Comparison of ENCODE assay signal across 2 cellular contexts in genomic region chr9:38554966-38555365, GRCh38.
A peak's percentile ranks its signal among the peaks of the same experiment; 100 is the strongest.
DNase-seq lines count a peak whose midpoint lies in the region; ATAC-seq, FAIRE-seq and TF ChIP-seq lines count a peak whose summit lies in the region.
"Not testable (repeated sequence)": the region's sequence is repeated elsewhere in the genome, so short reads cannot be mapped to it uniquely, and the experiment has no call there.

No MANE protein-coding gene starts in this region.

- TF ChIP-seq RAD21 in HepG2 (CRISPR knock-in tag; IDR thresholded peaks at IDR 0.05) = not testable (repeated sequence)

- H3K9ac ChIP-seq in HepG2 (ENCODE audit: insufficient read depth, low read depth, low read length) = not testable (repeated sequence)

- H3K4me2 ChIP-seq in HepG2 (ENCODE audit: low read depth, low read length) = not testable (repeated sequence)

- intact Hi-C loops in HepG2 (cut with micrococcal nuclease; ENCODE audit: unreplicated experiment) = not testable (repeated sequence)

- CTCF ChIA-PET in HepG2 (lab: Yijun Ruan, JAX; ENCODE audit: low intra/inter-chr PET ratio, low total read pairs) = not testable (repeated sequence)

- POLR2A ChIA-PET in HepG2 (lab: Yijun Ruan, JAX) = not testable (repeated sequence)

- not testable (repeated sequence) for DNase-seq in left lobe of liver (ENCODE audit: low spot score); HepG2 (ENCODE audit: low spot score)

- ATAC-seq in left lobe of liver = peak; percentile 39
- not testable (repeated sequence) for ATAC-seq in HepG2

- not testable (repeated sequence) for H3K9me3 ChIP-seq in HepG2 (ENCODE audit: low read length)

- TF ChIP-seq EP300 in HepG2 (IDR thresholded peaks at IDR 0.05; ENCODE audit: low read depth in 2 of 2, low read length in 2 of 2); HepG2 (CRISPR knock-in tag; IDR thresholded peaks at IDR 0.05; ENCODE audit: borderline replicate concordance): not testable (repeated sequence)

- peak; percentile 32 for FAIRE-seq in HepG2 (lab: Jason Lieb, UNC)

- not testable (repeated sequence) for TF ChIP-seq POLR2A in HepG2 (IDR thresholded peaks at IDR 0.05; ENCODE audit: insufficient read depth in 1 of 2, low read depth in 2 of 2, low read length in 2 of 2)

- not testable (repeated sequence) for H3K27ac ChIP-seq in HepG2 (ENCODE audit: extremely low read length, insufficient read depth, low read length)

- not testable (repeated sequence) for H3K27me3 ChIP-seq in HepG2 (ENCODE audit: control insufficient read depth in 1 of 2, insufficient read depth in 2 of 2, low read length in 2 of 2)

- WGBS in HepG2 (ENCODE audit: low lambda C conversion rate) = 83% methylated on average over 2 of the region's 2 CpGs

- BruUV-seq in HepG2 (replicated peaks; lab: Mats Ljungman, UMichigan) = not testable (repeated sequence)

- not testable (repeated sequence) for H3K4me1 ChIP-seq in HepG2 (ENCODE audit: insufficient read depth, low read length)

- TF ChIP-seq CTCF in HepG2 (CRISPR knock-in tag; IDR thresholded peaks at IDR 0.05) = not testable (repeated sequence)

- H3K36me3 ChIP-seq in HepG2 (replicated peaks in 1 of 2; ENCODE audit: control insufficient read depth in 1 of 2, insufficient read depth in 2 of 2, low read length in 2 of 2) = not testable (repeated sequence)

- in situ Hi-C loops in HepG2 (cut with HindIII; ENCODE audit: extremely low pct_ligation_motif_present, low pct_unique_long_range_greater_than_20kb) = not testable (repeated sequence)

- not testable (repeated sequence) for H3K4me3 ChIP-seq in HepG2 (replicated peaks in 1 of 3; ENCODE audit: insufficient read depth in 1 of 3, low read depth in 2 of 3, low read length in 3 of 3)

- H2AFZ ChIP-seq in HepG2 (ENCODE audit: low read length) = not testable (repeated sequence)

- not testable (repeated sequence) for H3K79me2 ChIP-seq in HepG2 (ENCODE audit: insufficient read depth, low read length)

- not testable (repeated sequence) for H4K20me1 ChIP-seq in HepG2 (ENCODE audit: insufficient read depth, low read length)
